ENCODE assay signal across 8 cellular contexts in genomic region chr1:228457396-228458176, GRCh38. TPM values are rescaled to one million over a fixed set of nuclear protein-coding genes. Genes with fewer than 3 reads are reported as not detected.
A peak's percentile ranks its signal among the peaks of the same experiment; 100 is the strongest.
DNase-seq lines count a peak whose midpoint lies in the region; ATAC-seq and TF ChIP-seq lines count a peak whose summit lies in the region.

No MANE protein-coding gene starts in this region.

- no peak for TF ChIP-seq CTCF in mucosa of descending colon (IDR thresholded peaks at IDR 0.05)

- DNase-seq in CD8-positive, alpha-beta memory T cell, result peak; percentile 70 to 93 (median 87)
- DNase-seq in HK-2 (ENCODE audit: unreplicated experiment), result peak; percentile 88
- DNase-seq in NOMO-1 (lab: John Stamatoyannopoulos, UW; ENCODE audit: unreplicated experiment in 2 of 2), result peak; percentile 89 to 98
- DNase-seq in activated T-cell treated with anti-CD3 and anti-CD28 coated beads for 24 hours (ENCODE audit: low read depth), result peak; percentile 83
- DNase-seq in epithelial cell of prostate (ENCODE audit: low read depth, low spot score), result peak; percentile 96
- DNase-seq in mucosa of descending colon, result peak; percentile 86 to 91 (median 90)
- DNase-seq in stimulated activated CD8-positive, alpha-beta memory T cell treated with anti-CD3 and anti-CD28 coated beads, Interleukin-4, amount 100 ng/mL, for 24 hours (ENCODE audit: low read depth), result peak; percentile 66

- H3K9me3 Mint-ChIP-seq in CD8-positive, alpha-beta memory T cell, result peaks cover 0 to 2% (median 0%) of the 10 kb centered on the region in 5 donors

- peaks cover 0 to 9% of the 10 kb centered on the region in 2 donors for H3K27me3 Mint-ChIP-seq in CD8-positive, alpha-beta memory T cell

- ATAC-seq in GM19463 (IDR thresholded peaks at IDR 0.05; ENCODE audit: unreplicated experiment) (peak; percentile 82), mucosa of descending colon (peak; percentile 95)

- peak overlapping the region; percentile 98 to 100 (median 99) for H3K27ac Mint-ChIP-seq in CD8-positive, alpha-beta memory T cell

- H3K27ac ChIP-seq in CD8-positive, alpha-beta memory T cell (ENCODE audit: low read depth, low read length), result peak overlapping the region; percentile 95
- H3K27ac ChIP-seq in epithelial cell of prostate, result peak overlapping the region; percentile 71

- POLR2A ChIA-PET in CD8-positive, alpha-beta memory T cell (lab: Charles Lee), result interaction anchor here (0.6 to 3.6 kb wide), 12 partner anchors 8 to 375 kb away, joined by 3 to 54 read pairs (median 4); partner anchors contain the start of genes IBA57, RNF187, TRIM11 and TRIM17

- H3K27me3 ChIP-seq in CD8-positive, alpha-beta memory T cell (ENCODE audit: insufficient read depth, low read length, poor library complexity, severe bottlenecking), result no peaks in the 10 kb centered on the region

- peaks cover 0 to 20% (median 0%) of the 10 kb centered on the region in 3 donors for H3K36me3 Mint-ChIP-seq in CD8-positive, alpha-beta memory T cell

- H3K4me3 ChIP-seq in CD8-positive, alpha-beta memory T cell (ENCODE audit: low read length), result peak overlapping the region; percentile 87
- peak overlapping the region; percentile 18 for H3K4me3 ChIP-seq in mucosa of descending colon

- CTCF ChIA-PET in CD8-positive, alpha-beta memory T cell (lab: Charles Lee), result interaction anchor here (0.6 to 4.0 kb wide), 15 partner anchors 8 to 292 kb away, joined by 3 to 25 read pairs (median 4); partner anchors contain the start of genes IBA57, RNF187 and TRIM11

- H3K4me3 Mint-ChIP-seq in CD8-positive, alpha-beta memory T cell, result peak overlapping the region; percentile 91 to 99 (median 96)

- intact Hi-C loops in mucosa of descending colon (cut with DNase I, micrococcal nuclease), result no loop called here

- peaks cover 34% of the 10 kb centered on the region for H3K4me1 ChIP-seq in CD8-positive, alpha-beta memory T cell (ENCODE audit: insufficient read depth, low read length)
- H3K4me1 ChIP-seq in mucosa of descending colon (ENCODE audit: low read depth), result peaks cover 18% of the 10 kb centered on the region

- H3K4me1 Mint-ChIP-seq in CD8-positive, alpha-beta memory T cell, result peaks cover 41 to 60% (median 53%) of the 10 kb centered on the region in 3 donors

- H3K36me3 ChIP-seq in CD8-positive, alpha-beta memory T cell (ENCODE audit: insufficient read depth, low read length), result no peaks in the 10 kb centered on the region
- H3K36me3 ChIP-seq in mucosa of descending colon (ENCODE audit: low read depth), result no peaks in the 10 kb centered on the region

- no peaks in the 10 kb centered on the region for H3K9me3 ChIP-seq in CD8-positive, alpha-beta memory T cell (ENCODE audit: low read length)
- no peaks in the 10 kb centered on the region for H3K9me3 ChIP-seq in mucosa of descending colon

RNA-seq across cellular contexts. Expression of gene RNF187, which starts 29.6 kb away (rescaled TPM):
- total RNA-seq in CD8-positive, alpha-beta memory T cell, result 100 to 1,000 TPM; 128 to 129 TPM
- 56.7 TPM for polyA plus RNA-seq in CD8-positive, alpha-beta memory T cell
- total RNA-seq in mucosa of descending colon, result 10 to 100 TPM; 67.7 to 84.0 (median 68.4) TPM

RNA-seq across cellular contexts. Expression of gene TRIM17, which starts 40.9 kb away (rescaled TPM):
- total RNA-seq in CD8-positive, alpha-beta memory T cell, result 1 to 10 TPM; 1.8 to 2.1 TPM
- polyA plus RNA-seq in CD8-positive, alpha-beta memory T cell, result 0.60 TPM
- under 1 TPM in 2 of 3 donors, not detected in 1; 0.39 to 0.76 TPM for total RNA-seq in mucosa of descending colon

RNA-seq across cellular contexts. Expression of gene TRIM11, which starts 51.0 kb away (rescaled TPM):
- total RNA-seq in CD8-positive, alpha-beta memory T cell, result 10 to 100 TPM; 38.3 to 38.8 TPM
- 21.5 TPM for polyA plus RNA-seq in CD8-positive, alpha-beta memory T cell
- 10 to 100 TPM; 32.1 to 40.4 (median 35.0) TPM for total RNA-seq in mucosa of descending colon

Comparison
In these comparisons a context has a peak if more than half of its experiments do, and no peak if none do; other contexts are left out.
1. Peak in every context shown above with its lines: DNase-seq, ATAC-seq, H3K4me3 ChIP-seq and H3K27ac ChIP-seq.